ENCODE assay signal across 18 cellular contexts in the genomic region with DNA sequence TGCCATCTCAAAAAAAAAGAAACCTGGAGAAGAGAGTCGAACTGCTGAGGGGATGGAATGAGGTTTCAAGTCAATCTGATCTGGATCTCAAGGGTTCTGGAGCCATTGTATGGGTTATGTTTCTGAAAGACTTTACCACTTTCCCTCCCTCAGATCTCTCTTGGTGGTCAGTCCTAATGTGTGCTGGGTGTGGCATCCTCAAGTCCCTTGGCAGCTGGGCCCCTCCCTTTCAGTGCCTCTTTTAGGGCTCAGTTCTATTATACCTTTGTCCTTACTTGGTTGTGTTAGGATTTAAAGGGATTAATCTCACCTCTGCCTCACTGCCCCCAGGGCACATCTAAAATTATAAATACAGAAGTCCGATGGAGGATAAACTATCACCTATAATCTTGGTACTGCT.
"Had no signal": no experiment of that assay in that cellular context is flagged by ENCODE, and none has a peak within 500 bp of the region (broad histone marks: within the 10 kb centered on the region; RNA-seq: fewer than 3 reads in every experiment).

No MANE protein-coding gene starts in this region.

- H3K27ac Mint-ChIP-seq: activated naive CD4-positive, alpha-beta T cell treated with anti-CD3 and anti-CD28 coated beads for 36 hours; brain; immature natural killer cell; natural killer cell; T-helper 17 cell had no signal

- H3K27ac ChIP-seq: pancreas, tibial nerve, VCaP had no signal

- ATAC-seq: activated T-cell treated with anti-CD3 and anti-CD28 coated beads, Interleukin-2, amount 50 U/mL, for 4 hours; esophagus mucosa; natural killer cell; pancreas; stimulated activated naive CD8-positive, alpha-beta T cell treated with anti-CD3 and anti-CD28 coated beads, Interleukin-15, Interleukin-2, amounts not matched to agents 100 U/mL and 50 U/mL, for 24 hours; T-helper 17 cell had no signal

- H3K36me3 Mint-ChIP-seq: brain, immature natural killer cell, natural killer cell had no signal

- H3K9me3 ChIP-seq: pancreas, tibial nerve, uterus had no signal

- H3K9me3 Mint-ChIP-seq: activated naive CD4-positive, alpha-beta T cell treated with anti-CD3 and anti-CD28 coated beads for 36 hours; activated T-cell treated with anti-CD3 and anti-CD28 coated beads, Interleukin-2, amount 50 U/mL, for 4 hours; immature natural killer cell; natural killer cell had no signal

- H3K4me1 ChIP-seq: pancreas, uterus had no signal

- H3K27me3 ChIP-seq: pancreas, tibial nerve, uterus had no signal

- H3K4me3 Mint-ChIP-seq: activated naive CD4-positive, alpha-beta T cell treated with anti-CD3 and anti-CD28 coated beads for 36 hours; activated T-cell treated with anti-CD3 and anti-CD28 coated beads, Interleukin-2, amount 50 U/mL, for 4 hours; brain; immature natural killer cell; natural killer cell; T-helper 17 cell had no signal

- H3K36me3 ChIP-seq: pancreas, tibial nerve, uterus had no signal

- DNase-seq: activated CD4-positive, alpha-beta T cell treated with anti-CD3 and anti-CD28 coated beads, Interleukin-2, amount 50 U/mL, for 1 hour; activated CD4-positive, CD25-positive, alpha-beta regulatory T cell treated with anti-CD3 and anti-CD28 coated beads, Interleukin-2, amount 50 U/mL, for 72 hours; activated CD8-positive, alpha-beta memory T cell treated with anti-CD3 and anti-CD28 coated beads, Interleukin-2, amount 50 U/mL, for 4 hours; activated naive CD4-positive, alpha-beta T cell treated with anti-CD3 and anti-CD28 coated beads for 36 hours; activated T-cell treated with anti-CD3 and anti-CD28 coated beads, Interleukin-2, amount 50 U/mL, for 4 hours; cerebellar nuclear complex; effector CD4-positive, alpha-beta T cell; immature natural killer cell; natural killer cell; pancreas; stimulated activated CD4-positive, alpha-beta T cell treated with anti-CD3 and anti-CD28 coated beads, Interleukin-2, amount 100 ng/mL, for 24 hours; stimulated activated naive CD8-positive, alpha-beta T cell treated with anti-CD3 and anti-CD28 coated beads, Interleukin-15, Interleukin-2, amounts not matched to agents 100 U/mL and 50 U/mL, for 24 hours; T-helper 17 cell; uterus had no signal

- H3K4me1 Mint-ChIP-seq: immature natural killer cell, natural killer cell, T-helper 17 cell had no signal

- H3K4me3 ChIP-seq: pancreas, tibial nerve, uterus had no signal
